ENCODE assay signal across 1 cellular context in genomic region chr6:41779793-41780622, GRCh38.
TF ChIP-seq lines count a peak whose summit lies in the region.

Gene FRS3 (minus strand): TSS chr6:41779900. CDS start chr6:41776987, 2,913 bp downstream.

TF ChIP-seq in SK-N-SH, 30 proteins besides CTCF, POLR2A, EP300 and RAD21 (continued from another document):
- TF ChIP-seq ZBTB33 (IDR thresholded peaks at IDR 0.05; ENCODE audit: borderline replicate concordance, low read depth): no peak
- no peak for TF ChIP-seq USF1 (IDR thresholded peaks at IDR 0.05; ENCODE audit: borderline replicate concordance, low read depth)
- TF ChIP-seq TCF12 (IDR thresholded peaks at IDR 0.05): no peak
- TF ChIP-seq MAX (IDR thresholded peaks at IDR 0.05; ENCODE audit: low read depth): peak; percentile 57
- no peak for TF ChIP-seq USF2 (IDR thresholded peaks at IDR 0.05; ENCODE audit: borderline replicate concordance, low read depth, low read length)
- TF ChIP-seq NFIC (IDR thresholded peaks at IDR 0.05; ENCODE audit: borderline replicate concordance): no peak
- no peak for TF ChIP-seq JUND (IDR thresholded peaks at IDR 0.05)
- no peak for TF ChIP-seq FOXM1 (IDR thresholded peaks at IDR 0.05; ENCODE audit: low read depth)
- TF ChIP-seq FOSL2 (IDR thresholded peaks at IDR 0.05; ENCODE audit: borderline replicate concordance, low read depth): no peak
- TF ChIP-seq TEAD4 (IDR thresholded peaks at IDR 0.05; ENCODE audit: borderline replicate concordance, insufficient read depth): no peak
- TF ChIP-seq MEF2A (IDR thresholded peaks at IDR 0.05; ENCODE audit: borderline replicate concordance, low read depth): no peak
- TF ChIP-seq YY1 (IDR thresholded peaks at IDR 0.05; ENCODE audit: low read depth): no peak
- TF ChIP-seq PBX3 (IDR thresholded peaks at IDR 0.05): no peak
- peak; percentile 52 for TF ChIP-seq NRF1 (IDR thresholded peaks at IDR 0.05; ENCODE audit: low read depth, low read length)
- TF ChIP-seq TAF1 (IDR thresholded peaks at IDR 0.05; ENCODE audit: borderline replicate concordance, low read depth, low read length): peak; percentile 79
- peak; percentile 89 for TF ChIP-seq CHD2 (IDR thresholded peaks at IDR 0.05; ENCODE audit: low read length, partially characterized antibody)
- peak; percentile 75 for TF ChIP-seq RCOR1 (IDR thresholded peaks at IDR 0.05; ENCODE audit: low read length)
TF ChIP-seq in SK-N-SH: peak in this region for 8.
